9 cellular contexts compared by ENCODE assay signal in the genomic region with DNA sequence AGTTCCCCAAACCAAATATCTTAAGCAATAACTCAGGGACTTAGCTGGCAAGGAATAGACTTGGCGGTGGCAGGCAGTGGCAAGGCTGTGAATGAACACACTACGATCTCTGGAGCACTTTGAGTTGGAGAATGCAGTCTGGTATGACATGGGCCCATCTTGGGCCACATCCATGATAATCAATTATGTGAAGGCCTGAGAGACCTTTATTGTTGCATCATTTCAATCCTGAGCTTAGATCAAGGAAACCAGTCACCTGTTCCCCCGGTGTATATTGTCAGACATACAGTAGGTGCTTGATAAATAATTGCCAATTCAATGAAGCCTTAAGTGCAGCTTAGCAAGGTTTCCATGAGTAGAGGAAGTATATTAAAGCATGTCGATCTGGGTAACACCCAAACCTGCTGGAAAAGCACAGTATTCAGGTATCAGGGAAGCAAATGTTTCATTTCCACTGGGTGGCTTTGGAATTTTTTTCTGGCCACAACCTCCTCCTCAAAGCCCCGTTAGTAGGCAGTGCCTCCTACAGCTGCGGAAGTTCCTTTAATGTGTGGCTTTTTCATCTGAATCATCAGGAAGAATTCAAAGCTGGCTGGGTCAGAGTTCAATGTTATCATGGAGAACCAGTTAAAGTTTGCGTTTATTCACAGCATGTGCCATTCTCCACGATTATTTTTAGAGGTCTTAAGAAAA. TPM values are rescaled to one million over a fixed set of nuclear protein-coding genes. Genes with fewer than 3 reads are reported as not detected.
DNase-seq lines count a peak whose midpoint lies in the region; ATAC-seq, FAIRE-seq and TF ChIP-seq lines count a peak whose summit lies in the region.
"Had no signal": no experiment of that assay in that cellular context is flagged by ENCODE, and none has a peak within 500 bp of the region (broad histone marks: within the 10 kb centered on the region; RNA-seq: fewer than 3 reads in every experiment).

No MANE protein-coding gene starts in this region.

- H3K4me3 ChIP-seq in endothelial cell of umbilical vein (replicated peaks in 1 of 3; ENCODE audit: insufficient read depth in 1 of 3, low read depth in 1 of 3, low read length in 3 of 3), result no peak overlapping the region
- H3K4me3 ChIP-seq in spleen, result no peak overlapping the region

- H3K9me1 ChIP-seq in endothelial cell of umbilical vein (replicated peaks; ENCODE audit: control insufficient read depth, extremely low read depth, insufficient read depth, low read length), result no peaks in the 10 kb centered on the region

- peak overlapping the region; percentile 3 to 63 for H3K4me3 Mint-ChIP-seq in activated T-cell treated with anti-CD3 and anti-CD28 coated beads, Interleukin-2, amount 50 U/mL, for 72 hours

- no peaks in the 10 kb centered on the region for H3K79me2 ChIP-seq in endothelial cell of umbilical vein (ENCODE audit: control insufficient read depth, insufficient read depth, low read length)

- no peaks in the 10 kb centered on the region for H4K20me1 ChIP-seq in endothelial cell of umbilical vein (replicated peaks; ENCODE audit: control insufficient read depth, extremely low read depth, insufficient read depth, low read length)

- H3K4me1 Mint-ChIP-seq in activated T-cell treated with anti-CD3 and anti-CD28 coated beads, Interleukin-2, amount 50 U/mL, for 72 hours (ENCODE audit: low read depth), result peaks cover 60% of the 10 kb centered on the region

- H3K9me3 Mint-ChIP-seq in activated T-cell treated with anti-CD3 and anti-CD28 coated beads, Interleukin-2, amount 50 U/mL, for 72 hours, result no peaks in the 10 kb centered on the region

- no peak for ATAC-seq in activated T-cell treated with anti-CD3 and anti-CD28 coated beads, Interleukin-2, amount 50 U/mL, for 72 hours (replicated peaks in 1 of 2)

- no peak for TF ChIP-seq CTCF in RWPE1 (conservative IDR thresholded peaks at IDR 0.05; ENCODE audit: low read depth)
- TF ChIP-seq CTCF in endothelial cell of umbilical vein (IDR thresholded peaks at IDR 0.05; ENCODE audit: extremely low read depth in 1 of 2, insufficient read depth in 1 of 2, low read depth in 1 of 2, low read length in 2 of 2), result no peak
- TF ChIP-seq CTCF in spleen (IDR thresholded peaks at IDR 0.05 in 8 of 11, conservative IDR thresholded peaks at IDR 0.05 in 3 of 11), result no peak

- H3K36me3 ChIP-seq in endothelial cell of umbilical vein (ENCODE audit: control insufficient read depth in 2 of 2, extremely low read depth in 1 of 2, insufficient read depth in 2 of 2, low read length in 2 of 2), result no peaks in the 10 kb centered on the region
- peaks cover 0 to 1% (median 0%) of the 10 kb centered on the region in 6 donors for H3K36me3 ChIP-seq in spleen

- H3K4me2 ChIP-seq in endothelial cell of umbilical vein (ENCODE audit: insufficient read depth, low read length), result peak overlapping the region; percentile 41

- CTCF ChIA-PET in RWPE1 (lab: Yijun Ruan, JAX) (interaction anchor here (0.7 to 1.1 kb wide), 2 partner anchors 32 to 1923 kb away, joined by 3 to 4 read pairs; no protein-coding TSS in a partner anchor), endothelial cell of umbilical vein (lab: Charles Lee) (interaction anchor here (0.8 to 1.5 kb wide), 6 partner anchors 10 to 128 kb away, joined by 3 to 5 read pairs (median 4); a partner anchor contains a TSS)

- no peak overlapping the region for H3K9ac ChIP-seq in endothelial cell of umbilical vein (replicated peaks; ENCODE audit: extremely low read depth, insufficient read depth, low read length)

- H3K27ac ChIP-seq in RWPE1, result no peak overlapping the region
- H3K27ac ChIP-seq in endothelial cell of umbilical vein (ENCODE audit: insufficient read depth, low read depth, low read length), result no peak overlapping the region
- H3K27ac ChIP-seq in spleen, result peak overlapping the region in 7 of 8 donors; percentile 55 to 90 (median 62)
- H3K27ac ChIP-seq in substantia nigra (ENCODE audit: low read depth, low read length, poor library complexity, severe bottlenecking), result no peak overlapping the region

- H3K9me3 ChIP-seq in endothelial cell of umbilical vein (replicated peaks; ENCODE audit: control insufficient read depth, insufficient read depth, low read length), result no peaks in the 10 kb centered on the region
- H3K9me3 ChIP-seq in spleen, result no peaks in the 10 kb centered on the region

- H2AFZ ChIP-seq in endothelial cell of umbilical vein (ENCODE audit: low read depth, low read length), result no peak overlapping the region

- H3K4me1 ChIP-seq in endothelial cell of umbilical vein (ENCODE audit: control insufficient read depth, extremely low read depth, insufficient read depth, low read length), result peaks cover 42% of the 10 kb centered on the region
- H3K4me1 ChIP-seq in spleen, result peaks cover 6 to 97% (median 58%) of the 10 kb centered on the region in 6 donors

- H3K27me3 Mint-ChIP-seq in activated T-cell treated with anti-CD3 and anti-CD28 coated beads, Interleukin-2, amount 50 U/mL, for 72 hours (ENCODE audit: low read depth), result no peaks in the 10 kb centered on the region

- peaks cover 2% of the 10 kb centered on the region in 2 donors for H3K36me3 Mint-ChIP-seq in activated T-cell treated with anti-CD3 and anti-CD28 coated beads, Interleukin-2, amount 50 U/mL, for 72 hours (ENCODE audit: insufficient read depth in 2 of 2)

- intact Hi-C loops in endothelial cell of umbilical vein (cut with micrococcal nuclease) (loop anchor here (1.0 to 2.0 kb wide), 3 partner anchors 21 to 46 kb away; a partner anchor contains a TSS), spleen (cut with DNase I; ENCODE audit: low total_unique reads) (no loop called here)

- peak; percentile 98 for FAIRE-seq in endothelial cell of umbilical vein (lab: Jason Lieb, UNC)
- FAIRE-seq: keratinocyte had no signal

- no peak for DNase-seq in activated T-cell treated with anti-CD3 and anti-CD28 coated beads, Interleukin-2, amount 50 U/mL, for 72 hours
- DNase-seq in activated T-cell treated with anti-CD3 and anti-CD28 coated beads, Interleukin-2, amount 50 U/mL, for 1 hour, result no peak
- DNase-seq in RWPE1 (ENCODE audit: low spot score) (peak; percentile 49), endothelial cell of umbilical vein (ENCODE audit: low read depth, low spot score) (peak; percentile 93), spleen (no peak), NCI-H2107 (lab: John Stamatoyannopoulos, UW) (no peak), substantia nigra (lab: John Stamatoyannopoulos, UW) (no peak)
- no peak for DNase-seq in stimulated activated naive CD4-positive, alpha-beta T cell treated with Interleukin-2 at 50 U/mL for 16 hours (lab: John Stamatoyannopoulos, UW)

- WGBS in spleen, 5 donors, result 26 to 39% (median 33%) methylated on average over 8 of the region's 8 CpGs

- TF ChIP-seq POLR2A in endothelial cell of umbilical vein (IDR thresholded peaks at IDR 0.05; ENCODE audit: low read depth, low read length), result peak; percentile 43
- TF ChIP-seq POLR2A in spleen (IDR thresholded peaks at IDR 0.05), result no peak

- dilution Hi-C loops in endothelial cell of umbilical vein (cut with MboI; ENCODE audit: extremely low pct_ligation_motif_present, low sequenced_read_pairs), result no loop called here

- peak overlapping the region; percentile 76 for H3K27ac Mint-ChIP-seq in activated T-cell treated with anti-CD3 and anti-CD28 coated beads, Interleukin-2, amount 50 U/mL, for 72 hours

- no TSS peak for BruUV-seq in endothelial cell of umbilical vein (replicated peaks; lab: Mats Ljungman, UMichigan)

- H3K27me3 ChIP-seq in endothelial cell of umbilical vein (ENCODE audit: control insufficient read depth in 2 of 2, insufficient read depth in 2 of 2, low read length in 2 of 2) (peaks cover 22 to 25% of the 10 kb centered on the region in 2 experiments), spleen (replicated peaks in 1 of 7) (no peaks in the 10 kb centered on the region)

- POLR2A ChIA-PET in RWPE1 (lab: Yijun Ruan, JAX; ENCODE audit: low non-redundant PET) (no interaction called here), endothelial cell of umbilical vein (lab: Charles Lee) (no interaction called here)

RNA-seq across cellular contexts. Expression of a gene that starts 10.2 kb away (rescaled TPM):
- 1 to 10 TPM; 3.5 to 6.9 TPM for total RNA-seq in activated T-cell treated with anti-CD3 and anti-CD28 coated beads, Interleukin-2, amount 50 U/mL, for 72 hours
- total RNA-seq in endothelial cell of umbilical vein (not detected in 2 replicates), spleen (10 to 100 TPM; 10.3 to 15.5 (median 12.5) TPM)
- polyA plus RNA-seq in endothelial cell of umbilical vein (not detected in 2 replicates), spleen (1 to 10 TPM; 1.2 to 1.9 (median 1.6) TPM)
- polyA plus RNA-seq in endothelial cell of umbilical vein (2011; cell fraction: cytosol; rRNA removed), result not detected in 2 replicates
- 0.06 TPM in 1 of 2 replicates, not detected in the other for polyA plus RNA-seq in endothelial cell of umbilical vein (2011; cell fraction: nucleus; rRNA removed)
- polyA plus RNA-seq in endothelial cell of umbilical vein (2012), result not detected in 2 replicates
- polyA minus RNA-seq in endothelial cell of umbilical vein, result 0.10 and 1.0 TPM in 2 replicates
- not detected for polyA minus RNA-seq in endothelial cell of umbilical vein (2011; cell fraction: cytosol; rRNA and poly(A)+ RNA removed)
- polyA minus RNA-seq in endothelial cell of umbilical vein (2011; cell fraction: nucleus; rRNA and poly(A)+ RNA removed), result not detected in 2 replicates

RNA-seq across cellular contexts. Expression of a gene that starts 29.8 kb away (rescaled TPM):
- 10 to 100 TPM; 63.7 to 74.5 TPM for total RNA-seq in activated T-cell treated with anti-CD3 and anti-CD28 coated beads, Interleukin-2, amount 50 U/mL, for 72 hours
- 32.9 and 39.6 TPM in 2 replicates for total RNA-seq in endothelial cell of umbilical vein
- polyA plus RNA-seq in endothelial cell of umbilical vein, result 49.3 and 51.7 TPM in 2 replicates
- 38.8 and 41.4 TPM in 2 replicates for polyA plus RNA-seq in endothelial cell of umbilical vein (2011; cell fraction: cytosol; rRNA removed)
- polyA plus RNA-seq in endothelial cell of umbilical vein (2011; cell fraction: nucleus; rRNA removed), result 33.5 and 34.2 TPM in 2 replicates
- polyA plus RNA-seq in endothelial cell of umbilical vein (2012), result 33.9 and 43.3 TPM in 2 replicates
- 81.1 and 103 TPM in 2 replicates for polyA minus RNA-seq in endothelial cell of umbilical vein
- polyA minus RNA-seq in endothelial cell of umbilical vein (2011; cell fraction: cytosol; rRNA and poly(A)+ RNA removed), result 56.4 TPM
- polyA minus RNA-seq in endothelial cell of umbilical vein (2011; cell fraction: nucleus; rRNA and poly(A)+ RNA removed), result 19.8 and 31.0 TPM in 2 replicates
- total RNA-seq in spleen, result 10 to 100 TPM; 24.4 to 45.0 (median 32.9) TPM
- 10 to 100 TPM in 2 of 3 donors, 1 to 10 TPM in 1; 9.8 to 13.8 (median 10.9) TPM for polyA plus RNA-seq in spleen

RNA-seq across cellular contexts. Expression of a gene that starts 30.3 kb away (rescaled TPM):
- 100 to 1,000 TPM; 110 to 142 TPM for total RNA-seq in activated T-cell treated with anti-CD3 and anti-CD28 coated beads, Interleukin-2, amount 50 U/mL, for 72 hours
- total RNA-seq in endothelial cell of umbilical vein, result 56.9 and 57.6 TPM in 2 replicates
- 27.3 and 33.1 TPM in 2 replicates for polyA plus RNA-seq in endothelial cell of umbilical vein
- polyA plus RNA-seq in endothelial cell of umbilical vein (2011; cell fraction: cytosol; rRNA removed), result 41.0 and 42.5 TPM in 2 replicates
- 19.0 and 28.6 TPM in 2 replicates for polyA plus RNA-seq in endothelial cell of umbilical vein (2011; cell fraction: nucleus; rRNA removed)
- polyA plus RNA-seq in endothelial cell of umbilical vein (2012), result 29.7 and 55.3 TPM in 2 replicates
- 21.5 and 27.3 TPM in 2 replicates for polyA minus RNA-seq in endothelial cell of umbilical vein
- polyA minus RNA-seq in endothelial cell of umbilical vein (2011; cell fraction: cytosol; rRNA and poly(A)+ RNA removed), result 90.4 TPM
- polyA minus RNA-seq in endothelial cell of umbilical vein (2011; cell fraction: nucleus; rRNA and poly(A)+ RNA removed), result 9.5 and 12.6 TPM in 2 replicates
- 10 to 100 TPM in 1 of 7 donors, 1 to 10 TPM in 6; 3.0 to 10.0 (median 7.5) TPM for total RNA-seq in spleen
- 1 to 10 TPM; 1.6 to 7.2 (median 5.1) TPM for polyA plus RNA-seq in spleen

RNA-seq across cellular contexts. Expression of a gene that starts 46.1 kb away (rescaled TPM):
- total RNA-seq in activated T-cell treated with anti-CD3 and anti-CD28 coated beads, Interleukin-2, amount 50 U/mL, for 72 hours, result 10 to 100 TPM; 80.8 to 82.7 TPM
- 82.2 and 84.7 TPM in 2 replicates for total RNA-seq in endothelial cell of umbilical vein
- 61.3 and 68.8 TPM in 2 replicates for polyA plus RNA-seq in endothelial cell of umbilical vein
- polyA plus RNA-seq in endothelial cell of umbilical vein (2011; cell fraction: cytosol; rRNA removed), result 71.9 and 84.2 TPM in 2 replicates
- polyA plus RNA-seq in endothelial cell of umbilical vein (2011; cell fraction: nucleus; rRNA removed), result 53.4 and 62.0 TPM in 2 replicates
- 88.3 and 89.1 TPM in 2 replicates for polyA plus RNA-seq in endothelial cell of umbilical vein (2012)
- 52.8 and 56.8 TPM in 2 replicates for polyA minus RNA-seq in endothelial cell of umbilical vein
- polyA minus RNA-seq in endothelial cell of umbilical vein (2011; cell fraction: cytosol; rRNA and poly(A)+ RNA removed), result 32.4 TPM
- 16.4 and 17.0 TPM in 2 replicates for polyA minus RNA-seq in endothelial cell of umbilical vein (2011; cell fraction: nucleus; rRNA and poly(A)+ RNA removed)
- total RNA-seq in spleen, result 10 to 100 TPM; 50.3 to 89.3 (median 72.7) TPM
- polyA plus RNA-seq in spleen, result 10 to 100 TPM; 66.2 to 83.9 (median 83.8) TPM

Comparison
In these comparisons a context has a peak if more than half of its experiments do, and no peak if none do; other contexts are left out.
1. DNase-seq: peak in RWPE1 (single experiment) and endothelial cell of umbilical vein (single experiment); none in activated T-cell treated with anti-CD3 and anti-CD28 coated beads, Interleukin-2, amount 50 U/mL, for 72 hours (0 of 2), activated T-cell treated with anti-CD3 and anti-CD28 coated beads, Interleukin-2, amount 50 U/mL, for 1 hour (single experiment), spleen (single experiment), stimulated activated naive CD4-positive, alpha-beta T cell treated with Interleukin-2 at 50 U/mL for 16 hours (single experiment), NCI-H2107 (single experiment) and substantia nigra (0 of 49).
2. H3K27ac ChIP-seq: peak in spleen (7 of 8); none in RWPE1 (single experiment), endothelial cell of umbilical vein (single experiment) and substantia nigra (single experiment).